In genomic region chr2:104378853-104379374, GRCh38 we compare ENCODE assay signal across 8 cellular contexts.
DNase-seq lines count a peak whose midpoint lies in the region; ATAC-seq lines count a peak whose summit lies in the region.

No MANE protein-coding gene starts in this region.

- peak overlapping the region; percentile 51 for H3K4me3 ChIP-seq in endocrine pancreas (ENCODE audit: control insufficient read depth, insufficient read depth, low read length)

- peak overlapping the region; percentile 64 to 89 (median 81) for H3K4me3 Mint-ChIP-seq in naive B cell

- peak overlapping the region in 3 of 6 donors; percentile 49 to 77 (median 68) for H3K27ac Mint-ChIP-seq in naive B cell

- H3K27me3 ChIP-seq in endocrine pancreas (ENCODE audit: control insufficient read depth, insufficient read depth, low read length): peaks cover 7% of the 10 kb centered on the region

- H3K9me3 ChIP-seq in endocrine pancreas (ENCODE audit: control insufficient read depth, low read length): no peaks in the 10 kb centered on the region

- peaks cover 0 to 5% (median 0%) of the 10 kb centered on the region in 7 donors for H3K9me3 Mint-ChIP-seq in naive B cell

- no peaks in the 10 kb centered on the region for H3K36me3 ChIP-seq in endocrine pancreas (ENCODE audit: control insufficient read depth, insufficient read depth, low read length)

- peak; percentile 75 for ATAC-seq in GM18498 (IDR thresholded peaks at IDR 0.05; ENCODE audit: unreplicated experiment)
- peak in 1 of 2 donors; percentile 25 for ATAC-seq in naive B cell (ENCODE audit: low read depth in 2 of 2)
- ATAC-seq in HG03280 (IDR thresholded peaks at IDR 0.05; ENCODE audit: unreplicated experiment): no peak

- no peaks in the 10 kb centered on the region for H3K36me3 Mint-ChIP-seq in naive B cell

- peaks cover 5 to 11% (median 9%) of the 10 kb centered on the region in 3 donors for H3K4me1 Mint-ChIP-seq in naive B cell

- no peak overlapping the region for H3K9ac ChIP-seq in endocrine pancreas (ENCODE audit: control insufficient read depth, insufficient read depth, low read length)

- peaks cover 8 to 15% (median 10%) of the 10 kb centered on the region in 3 donors for H3K27me3 Mint-ChIP-seq in naive B cell

- no peaks in the 10 kb centered on the region for H3K4me1 ChIP-seq in endocrine pancreas (ENCODE audit: control insufficient read depth, insufficient read depth, low read length)

- peak; percentile 64 for DNase-seq in AG08395 (ENCODE audit: low spot score)
- DNase-seq in HT-29 (ENCODE audit: low spot score): peak; percentile 33
- peak; percentile 31 for DNase-seq in SK-N-DZ (ENCODE audit: low spot score)
- DNase-seq in naive B cell: no peak
- no peak for DNase-seq in COLO668 (lab: John Stamatoyannopoulos, UW; ENCODE audit: unreplicated experiment)

Comparison
In these comparisons a context has a peak if more than half of its experiments do, and no peak if none do; other contexts are left out.
1. DNase-seq: peak in AG08395 (single experiment), HT-29 (single experiment) and SK-N-DZ (single experiment); none in naive B cell (single experiment) and COLO668 (single experiment).